Comparison of ENCODE assay signal across 8 cellular contexts in the genomic region with DNA sequence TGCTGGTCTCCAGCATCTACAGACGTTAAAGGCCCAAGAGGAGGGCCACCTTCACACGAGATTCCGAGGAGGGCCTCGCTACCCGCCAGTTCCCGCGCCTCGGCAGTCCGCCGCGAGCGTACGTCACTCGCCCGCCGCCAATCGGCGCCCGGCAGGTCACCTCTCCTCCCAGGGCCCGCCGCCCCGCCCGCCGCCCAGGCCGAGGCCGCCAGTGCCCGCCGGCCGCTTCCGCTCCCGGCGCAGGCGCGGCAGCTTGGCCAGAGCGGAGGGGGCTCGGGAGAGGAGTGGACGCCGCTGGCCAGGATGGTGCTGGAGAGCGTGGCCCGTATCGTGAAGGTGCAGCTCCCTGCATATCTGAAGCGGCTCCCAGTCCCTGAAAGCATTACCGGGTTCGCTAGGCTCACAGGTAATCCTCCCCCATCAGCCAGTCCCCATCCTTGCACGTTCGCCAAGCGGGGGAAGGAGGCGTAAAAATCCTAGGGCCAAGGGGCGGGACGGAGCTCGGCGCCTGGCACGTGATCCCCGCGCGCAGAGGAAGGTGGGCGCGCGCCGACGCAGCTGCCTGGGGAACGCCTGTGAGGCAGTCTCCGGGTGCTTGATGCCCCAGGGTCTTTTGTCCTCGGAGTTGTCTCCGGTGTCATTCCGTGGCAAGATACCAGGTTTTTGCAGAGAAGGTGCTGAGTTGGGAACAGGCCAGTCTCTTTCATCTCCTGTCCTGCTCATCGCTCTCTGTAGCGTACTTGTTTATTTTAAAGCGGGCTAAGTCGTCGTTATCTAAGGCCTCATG. TPM values are rescaled to one million over a fixed set of nuclear protein-coding genes. Genes with fewer than 3 reads are reported as not detected.
DNase-seq lines count a peak whose midpoint lies in the region; ATAC-seq lines count a peak whose summit lies in the region.

A gene with protein sequence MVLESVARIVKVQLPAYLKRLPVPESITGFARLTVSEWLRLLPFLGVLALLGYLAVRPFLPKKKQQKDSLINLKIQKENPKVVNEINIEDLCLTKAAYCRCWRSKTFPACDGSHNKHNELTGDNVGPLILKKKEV (plus strand): TSS at position 211 of the 787 bp plus-strand sequence. CDS start 93 bp downstream, at position 304.

- peak; percentile 84 for DNase-seq in DMS153 (lab: John Stamatoyannopoulos, UW)
- peak; percentile 97 for DNase-seq in OCI-M1 (lab: John Stamatoyannopoulos, UW)
- peak; percentile 86 for DNase-seq in activated T-cell treated with anti-CD3 and anti-CD28 coated beads for 24 hours (ENCODE audit: low read depth)
- peak; percentile 86 for DNase-seq in epidermal melanocyte (ENCODE audit: insufficient read length, low spot score)
- DNase-seq in stimulated activated CD8-positive, alpha-beta memory T cell treated with anti-CD3 and anti-CD28 coated beads, Interleukin-2, amount 100 ng/mL, for 48 hours (ENCODE audit: low read depth in 2 of 2), result peak; percentile 87

- H3K27me3 Mint-ChIP-seq in IgD-negative memory B cell, result no peaks in the 10 kb centered on the region

- peaks cover 30 to 44% (median 31%) of the 10 kb centered on the region in 3 donors for H3K4me1 Mint-ChIP-seq in IgD-negative memory B cell

- no peaks in the 10 kb centered on the region for H3K27me3 ChIP-seq in mononuclear cell (ENCODE audit: insufficient read depth, low read length)

- H3K9me3 ChIP-seq in mononuclear cell (ENCODE audit: low read depth, low read length), result no peaks in the 10 kb centered on the region

- no peaks in the 10 kb centered on the region for H3K9me3 Mint-ChIP-seq in IgD-negative memory B cell

- peak within 1 kb of the TSS; percentile 75 for H3K4me3 ChIP-seq in mononuclear cell (ENCODE audit: low read length)

- H3K4me1 ChIP-seq in mononuclear cell (ENCODE audit: insufficient read depth, low read length), result peaks cover 29% of the 10 kb centered on the region

- peak; percentile 83 for ATAC-seq in GM21576 (IDR thresholded peaks at IDR 0.05; ENCODE audit: unreplicated experiment)

- peak within 1 kb of the TSS; percentile 96 to 100 (median 99) for H3K27ac Mint-ChIP-seq in IgD-negative memory B cell

- H3K36me3 Mint-ChIP-seq in IgD-negative memory B cell, result peaks cover 4% of the 10 kb centered on the region

- H3K4me3 Mint-ChIP-seq in IgD-negative memory B cell, result peak within 1 kb of the TSS; percentile 96 to 98 (median 97)

RNA-seq across cellular contexts. Expression of the gene that starts here (rescaled TPM):
- 25.2 TPM for polyA plus RNA-seq in IgD-negative memory B cell
- 11.9 TPM for total RNA-seq in mononuclear cell

Comparison
In these comparisons a context has a peak if more than half of its experiments do, and no peak if none do; other contexts are left out.
1. Peak in every context shown above with its lines: DNase-seq, ATAC-seq and H3K4me3 ChIP-seq.